Comparison of ENCODE assay signal across 8 cellular contexts in the genomic region with DNA sequence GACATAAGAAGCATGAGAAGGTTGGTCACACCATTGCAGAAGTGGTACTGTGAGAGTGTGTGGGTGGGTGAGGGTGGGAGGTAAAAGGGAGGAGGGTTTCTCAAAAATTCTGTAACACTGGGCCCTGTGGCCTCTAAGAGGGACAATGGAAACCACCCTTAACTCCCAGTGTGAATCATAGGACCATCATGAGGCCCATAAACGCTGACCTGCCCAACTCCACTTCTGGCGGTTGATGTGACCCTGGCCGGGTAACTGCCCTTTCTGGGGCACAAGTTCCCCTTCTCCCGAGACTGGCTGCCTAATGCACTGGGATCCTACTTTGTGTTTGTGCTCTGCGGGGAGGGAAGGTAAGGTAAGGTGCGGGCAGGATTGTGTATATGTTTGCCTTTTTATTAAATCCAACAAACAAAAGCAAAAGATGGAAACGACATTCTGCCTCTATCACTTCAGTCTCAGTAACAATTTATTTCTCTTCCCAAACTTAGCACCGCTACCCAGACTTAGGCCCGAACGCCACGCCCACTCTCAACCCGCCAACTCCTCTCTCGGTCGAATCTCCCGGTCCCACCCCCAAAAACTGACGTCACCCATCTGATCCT. TPM values are rescaled to one million over a fixed set of nuclear protein-coding genes. Genes with fewer than 3 reads are reported as not detected.
DNase-seq lines count a peak whose midpoint lies in the region; ATAC-seq and TF ChIP-seq lines count a peak whose summit lies in the region.

No MANE protein-coding gene starts in this region.

- H3K9me3 Mint-ChIP-seq in WTC11, result no peaks in the 10 kb centered on the region

- peak overlapping the region; percentile 100 for H3K27ac Mint-ChIP-seq in WTC11

- H3K4me3 ChIP-seq in AG04449 (ENCODE audit: low read depth, low read length), result peak overlapping the region; percentile 99
- peak overlapping the region; percentile 58 to 99 (median 63) for H3K4me3 ChIP-seq in liver (ENCODE audit: low read depth in 1 of 3, low read length in 3 of 3)

- H3K27me3 Mint-ChIP-seq in WTC11 (ENCODE audit: low read depth), result peaks cover 36% of the 10 kb centered on the region

- peaks cover 23% of the 10 kb centered on the region for H3K36me3 Mint-ChIP-seq in WTC11

- peak overlapping the region; percentile 77 to 99 for H3K27ac ChIP-seq in liver (ENCODE audit: low read depth in 1 of 2, low read length in 2 of 2)

- peaks cover 16% of the 10 kb centered on the region for H3K4me1 Mint-ChIP-seq in WTC11

- DNase-seq in AG04449 (ENCODE audit: low read depth, low spot score) (peak; percentile 31), NCI-H2227 (lab: John Stamatoyannopoulos, UW; ENCODE audit: unreplicated experiment) (peak; percentile 88), WTC11 (ENCODE audit: low spot score) (peak; percentile 93), dedifferentiated amniotic fluid mesenchymal stem cell (ENCODE audit: extremely low spot score) (peak; percentile 89)
- DNase-seq in stimulated activated CD4-positive, alpha-beta T cell treated with anti-CD3 and anti-CD28 coated beads, Interleukin-4, amount 100 ng/mL, for 1 hour, result peak; percentile 91

- H3K4me1 ChIP-seq in liver (ENCODE audit: control insufficient read depth in 4 of 4, insufficient read depth in 4 of 4, low read length in 3 of 4), result peaks cover 9 to 20% (median 15%) of the 10 kb centered on the region in 4 donors

- H3K4me3 Mint-ChIP-seq in WTC11, result peak overlapping the region; percentile 97

- H3K36me3 ChIP-seq in liver (ENCODE audit: control insufficient read depth in 4 of 4, insufficient read depth in 3 of 4, low read depth in 1 of 4, low read length in 3 of 4), result peaks cover 10 to 19% (median 14%) of the 10 kb centered on the region in 4 donors

- POLR2A ChIA-PET in AG04449 (lab: Yijun Ruan, JAX) (interaction anchor here (0.5 to 0.9 kb wide), 4 partner anchors 19 to 93 kb away, joined by 3 to 5 read pairs (median 4); partner anchors contain the start of gene CDK4), WTC11 (lab: Charles Lee) (interaction anchor here (0.7 to 1.0 kb wide), 5 partner anchors 9 to 82 kb away, joined by 3 to 5 read pairs (median 4); partner anchors contain the start of gene CTDSP2)

- ATAC-seq in GM18907 (IDR thresholded peaks at IDR 0.05; ENCODE audit: unreplicated experiment) (peak; percentile 77), HG03135 (IDR thresholded peaks at IDR 0.05; ENCODE audit: unreplicated experiment) (peak; percentile 80), WTC11 (peak; percentile 68)

- no peak for TF ChIP-seq RAD21 in liver (IDR thresholded peaks at IDR 0.05)

- H3K9ac ChIP-seq in liver (ENCODE audit: low read depth in 1 of 2, low read length in 2 of 2), result peak overlapping the region; percentile 30 to 85

- peaks cover 0 to 3% (median 0%) of the 10 kb centered on the region in 4 donors for H3K27me3 ChIP-seq in liver (ENCODE audit: control insufficient read depth in 4 of 4, insufficient read depth in 4 of 4, low read length in 3 of 4)

- 5% methylated on average over 16 of the region's 16 CpGs for WGBS in liver

- TF ChIP-seq CTCF in AG04449 (IDR thresholded peaks at IDR 0.05; ENCODE audit: insufficient read depth, low read length, missing control alignments), result no peak
- no peak for TF ChIP-seq CTCF in WTC11 (IDR thresholded peaks at IDR 0.05)
- TF ChIP-seq CTCF in liver (IDR thresholded peaks at IDR 0.05; ENCODE audit: low read depth, low read length, missing input control), result no peak

- CTCF ChIA-PET in AG04449 (lab: Yijun Ruan, JAX), result interaction anchor here (0.8 to 4.2 kb wide), 8 partner anchors 10 to 127 kb away, joined by 3 to 31 read pairs (median 4); partner anchors contain the start of gene TSFM
- CTCF ChIA-PET in WTC11 (lab: Charles Lee), result interaction anchor here (0.7 to 1.5 kb wide), 7 partner anchors 10 to 126 kb away, joined by 3 to 19 read pairs (median 5); partner anchors contain the start of gene TSFM

- no peaks in the 10 kb centered on the region for H3K9me3 ChIP-seq in liver (ENCODE audit: control insufficient read depth in 4 of 4, low read length in 3 of 4)

TF ChIP-seq in WTC11, 78 proteins besides CTCF, POLR2A, EP300 and RAD21 (continues in another document):
- TF ChIP-seq MAX (CRISPR knock-in tag; IDR thresholded peaks at IDR 0.05), result no peak
- no peak for TF ChIP-seq ZNF219 (CRISPR knock-in tag; IDR thresholded peaks at IDR 0.05; ENCODE audit: borderline replicate concordance)
- TF ChIP-seq ATF1 (CRISPR knock-in tag; IDR thresholded peaks at IDR 0.05), result no peak
- no peak for TF ChIP-seq CBFB (CRISPR knock-in tag; IDR thresholded peaks at IDR 0.05; ENCODE audit: low read depth)
- TF ChIP-seq ZNF263 (CRISPR knock-in tag; IDR thresholded peaks at IDR 0.05; ENCODE audit: low read depth), result no peak
- no peak for TF ChIP-seq GABPB1 (CRISPR knock-in tag; IDR thresholded peaks at IDR 0.05)
- no peak for TF ChIP-seq TCF7 (CRISPR knock-in tag; IDR thresholded peaks at IDR 0.05; ENCODE audit: low read depth)

TF ChIP-seq in liver, 16 proteins besides CTCF, POLR2A, EP300 and RAD21:
- TF ChIP-seq, protein P1, sequence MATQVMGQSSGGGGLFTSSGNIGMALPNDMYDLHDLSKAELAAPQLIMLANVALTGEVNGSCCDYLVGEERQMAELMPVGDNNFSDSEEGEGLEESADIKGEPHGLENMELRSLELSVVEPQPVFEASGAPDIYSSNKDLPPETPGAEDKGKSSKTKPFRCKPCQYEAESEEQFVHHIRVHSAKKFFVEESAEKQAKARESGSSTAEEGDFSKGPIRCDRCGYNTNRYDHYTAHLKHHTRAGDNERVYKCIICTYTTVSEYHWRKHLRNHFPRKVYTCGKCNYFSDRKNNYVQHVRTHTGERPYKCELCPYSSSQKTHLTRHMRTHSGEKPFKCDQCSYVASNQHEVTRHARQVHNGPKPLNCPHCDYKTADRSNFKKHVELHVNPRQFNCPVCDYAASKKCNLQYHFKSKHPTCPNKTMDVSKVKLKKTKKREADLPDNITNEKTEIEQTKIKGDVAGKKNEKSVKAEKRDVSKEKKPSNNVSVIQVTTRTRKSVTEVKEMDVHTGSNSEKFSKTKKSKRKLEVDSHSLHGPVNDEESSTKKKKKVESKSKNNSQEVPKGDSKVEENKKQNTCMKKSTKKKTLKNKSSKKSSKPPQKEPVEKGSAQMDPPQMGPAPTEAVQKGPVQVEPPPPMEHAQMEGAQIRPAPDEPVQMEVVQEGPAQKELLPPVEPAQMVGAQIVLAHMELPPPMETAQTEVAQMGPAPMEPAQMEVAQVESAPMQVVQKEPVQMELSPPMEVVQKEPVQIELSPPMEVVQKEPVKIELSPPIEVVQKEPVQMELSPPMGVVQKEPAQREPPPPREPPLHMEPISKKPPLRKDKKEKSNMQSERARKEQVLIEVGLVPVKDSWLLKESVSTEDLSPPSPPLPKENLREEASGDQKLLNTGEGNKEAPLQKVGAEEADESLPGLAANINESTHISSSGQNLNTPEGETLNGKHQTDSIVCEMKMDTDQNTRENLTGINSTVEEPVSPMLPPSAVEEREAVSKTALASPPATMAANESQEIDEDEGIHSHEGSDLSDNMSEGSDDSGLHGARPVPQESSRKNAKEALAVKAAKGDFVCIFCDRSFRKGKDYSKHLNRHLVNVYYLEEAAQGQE (IDR thresholded peaks at IDR 0.05), result no peak
- TF ChIP-seq EGR1 (IDR thresholded peaks at IDR 0.05; ENCODE audit: low read depth in 2 of 2) (no peak), FOXA1 (IDR thresholded peaks at IDR 0.05) (no peak), GABPA (IDR thresholded peaks at IDR 0.05 in 1 of 2, conservative IDR thresholded peaks at IDR 0.05 in 1 of 2) (no peak), JUND (IDR thresholded peaks at IDR 0.05) (no peak), YY1 (IDR thresholded peaks at IDR 0.05) (no peak), ATF3 (IDR thresholded peaks at IDR 0.05) (no peak), SP1 (IDR thresholded peaks at IDR 0.05) (no peak), MAX (IDR thresholded peaks at IDR 0.05) (no peak), HNF4G (IDR thresholded peaks at IDR 0.05) (no peak), TAF1 (conservative IDR thresholded peaks at IDR 0.05) (no peak), FOXA2 (IDR thresholded peaks at IDR 0.05) (no peak)
TF ChIP-seq in liver: peak in this region for 0.

RNA-seq across cellular contexts. Expression of gene METTL1, which starts 0.5 kb away (rescaled TPM):
- total RNA-seq in WTC11 (2021) (25.5 to 31.7 TPM (median 28.6 TPM) in 3 replicates), liver (1 to 10 TPM; 2.8 to 3.8 TPM)
- 10 to 100 TPM; 10.3 to 11.2 TPM for polyA plus RNA-seq in liver

RNA-seq across cellular contexts. Expression of gene EEF1AKMT3, which starts 1.0 kb away (rescaled TPM):
- total RNA-seq in WTC11 (2021), result 3.2 to 3.8 TPM (median 3.3 TPM) in 3 replicates
- total RNA-seq in liver, result 1 to 10 TPM; 2.2 to 6.4 TPM
- 1 to 10 TPM; 1.5 to 2.0 TPM for polyA plus RNA-seq in liver

RNA-seq across cellular contexts. Expression of gene CYP27B1, which starts 4.5 kb away (rescaled TPM):
- total RNA-seq in WTC11 (2021), result 2.1 to 3.2 TPM (median 2.8 TPM) in 3 replicates
- 1 to 10 TPM in 1 of 2 donors, under 1 TPM in 1; 0.05 to 1.6 TPM for total RNA-seq in liver
- under 1 TPM; 0.06 to 0.28 TPM for polyA plus RNA-seq in liver

RNA-seq across cellular contexts. Expression of gene TSFM, which starts 11.2 kb away (rescaled TPM):
- total RNA-seq in WTC11 (2021), result 48.6 to 49.5 TPM (median 48.7 TPM) in 3 replicates
- 10 to 100 TPM; 14.6 to 18.1 TPM for total RNA-seq in liver
- 10 to 100 TPM; 58.2 to 60.5 TPM for polyA plus RNA-seq in liver

RNA-seq across cellular contexts. Expression of gene MARCHF9, which starts 16.5 kb away (rescaled TPM):
- 6.2 to 9.6 TPM (median 9.2 TPM) in 3 replicates for total RNA-seq in WTC11 (2021)
- total RNA-seq in liver, result 1 to 10 TPM; 1.9 to 2.4 TPM
- polyA plus RNA-seq in liver, result 1 to 10 TPM; 1.1 to 3.0 TPM

Comparison
In these comparisons a context has a peak if more than half of its experiments do, and no peak if none do; other contexts are left out.
1. Peak in every context shown above with its lines: DNase-seq, ATAC-seq, H3K4me3 ChIP-seq and H3K27ac ChIP-seq.
2. DNase-seq: peak in every context shown above with its lines; median percentile 93 in WTC11; 91 in stimulated activated CD4-positive, alpha-beta T cell treated with anti-CD3 and anti-CD28 coated beads, Interleukin-4, amount 100 ng/mL, for 1 hour; 89 in dedifferentiated amniotic fluid mesenchymal stem cell; 88 in NCI-H2227; 31 in AG04449.